32 cellular contexts compared by ENCODE assay signal in the genomic region with DNA sequence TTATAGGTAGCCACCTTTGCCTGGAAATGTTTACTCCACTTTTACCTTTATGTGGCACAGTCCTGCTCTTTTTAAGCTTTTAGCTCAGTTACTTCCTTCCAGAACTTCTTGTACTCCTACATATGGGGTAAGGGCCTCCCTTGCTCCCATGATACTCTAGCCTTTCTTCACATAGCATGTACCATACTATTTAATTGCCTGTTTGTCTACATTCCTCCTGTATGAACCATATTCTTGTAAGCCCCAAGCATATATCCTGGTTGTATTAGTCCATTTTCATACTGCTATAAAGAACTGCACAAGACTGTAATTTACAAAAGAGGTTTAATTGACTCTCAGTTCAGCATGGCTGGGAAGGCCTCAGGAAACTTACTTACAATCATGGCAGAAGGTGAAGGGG.
"Had no signal": no experiment of that assay in that cellular context is flagged by ENCODE, and none has a peak within 500 bp of the region (broad histone marks: within the 10 kb centered on the region; RNA-seq: fewer than 3 reads in every experiment).

No MANE protein-coding gene starts in this region.

- H3K27ac Mint-ChIP-seq: activated CD4-positive, alpha-beta T cell treated with anti-CD3 and anti-CD28 coated beads, Interleukin-2, amount 10 ng/mL, durations not matched to agents 24 days and 14 days; activated CD8-positive, alpha-beta T cell treated with anti-CD3 and anti-CD28 coated beads for 36 hours; activated naive CD4-positive, alpha-beta T cell treated with anti-CD3 and anti-CD28 coated beads, Interleukin-2, amount 50 U/mL, for 24 hours; activated naive CD8-positive, alpha-beta T cell treated with anti-CD3 and anti-CD28 coated beads, Interleukin-2, amount 10 ng/mL, durations not matched to agents 7 days and 5 days; activated T-cell treated with anti-CD3 and anti-CD28 coated beads, Interleukin-2, amount 50 U/mL, for 24 hours; activated T-helper 2 cell treated with anti-CD3 and anti-CD28 coated beads, Interferon-gamma antibody, Interleukin-2, Interleukin-4, amounts not matched to agents 10 μg/mL and 5 μg/mL and 100 μg/mL, durations not matched to agents 14 hours and 24 hours and 36 hours had no signal

- FAIRE-seq: RCC 7860 had no signal

- H3K4me3 ChIP-seq: ascending aorta, PC-9 had no signal

- H3K27me3 ChIP-seq: ascending aorta had no signal

- H3K27ac ChIP-seq: ascending aorta, KMS-11, PC-9, RWPE1, WERI-Rb-1 had no signal

- H3K4me3 Mint-ChIP-seq: activated CD4-positive, alpha-beta T cell treated with anti-CD3 and anti-CD28 coated beads, Interleukin-2, amount 10 ng/mL, durations not matched to agents 24 days and 14 days; activated CD8-positive, alpha-beta T cell treated with anti-CD3 and anti-CD28 coated beads for 36 hours; activated naive CD4-positive, alpha-beta T cell treated with anti-CD3 and anti-CD28 coated beads, Interleukin-2, amount 50 U/mL, for 24 hours; activated naive CD8-positive, alpha-beta T cell treated with anti-CD3 and anti-CD28 coated beads, Interleukin-2, amount 10 ng/mL, durations not matched to agents 7 days and 5 days; activated T-cell treated with anti-CD3 and anti-CD28 coated beads, Interleukin-2, amount 50 U/mL, for 24 hours had no signal

- H3K27me3 Mint-ChIP-seq: activated CD4-positive, alpha-beta T cell treated with anti-CD3 and anti-CD28 coated beads, Interleukin-2, amount 10 ng/mL, durations not matched to agents 24 days and 14 days; activated CD8-positive, alpha-beta T cell treated with anti-CD3 and anti-CD28 coated beads for 36 hours; activated naive CD4-positive, alpha-beta T cell treated with anti-CD3 and anti-CD28 coated beads, Interleukin-2, amount 50 U/mL, for 24 hours; activated naive CD8-positive, alpha-beta T cell treated with anti-CD3 and anti-CD28 coated beads, Interleukin-2, amount 10 ng/mL, durations not matched to agents 7 days and 5 days; activated T-cell treated with anti-CD3 and anti-CD28 coated beads, Interleukin-2, amount 50 U/mL, for 24 hours had no signal

- DNase-seq: activated CD4-positive, alpha-beta T cell treated with anti-CD3 and anti-CD28 coated beads for 1 hour; activated CD4-positive, alpha-beta T cell treated with anti-CD3 and anti-CD28 coated beads, Interleukin-2, amount 10 ng/mL, durations not matched to agents 24 days and 14 days; activated CD4-positive, alpha-beta T cell treated with anti-CD3 and anti-CD28 coated beads, Interleukin-2, amount 50 U/mL, for 4 hours; activated CD4-positive, CD25-positive, alpha-beta regulatory T cell; activated CD8-positive, alpha-beta T cell treated with anti-CD3 and anti-CD28 coated beads for 36 hours; activated gamma-delta T cell; activated naive CD4-positive, alpha-beta T cell treated with Interleukin-2 at 50 U/mL for 16 hours; activated naive CD8-positive, alpha-beta T cell treated with anti-CD3 and anti-CD28 coated beads, Interleukin-2, amount 10 ng/mL, durations not matched to agents 7 days and 5 days; activated T-cell treated with anti-CD3 and anti-CD28 coated beads, Interleukin-2, amount 50 U/mL, for 24 hours; amygdala; NCI-H1092 treated with DMSO at 0.1 percent for 48 hours; NCI-H1417; NCI-H146; NCI-H187; NCI-H2029 treated with DMSO at 0.1 percent for 48 hours; NCI-H2107; NCI-H2171; NCI-H510A; NCI-H526; NCI-H748 treated with DMSO at 0.1 percent for 48 hours; NK-92 treated with Interleukin-12 subunit alpha and Interleukin-12 subunit beta, amount 100 ng/mL, for 24 hours; PC-9; Right ventricle myocardium superior; SW 1271; T1000; WERI-Rb-1 had no signal

- ATAC-seq: activated CD8-positive, alpha-beta T cell treated with anti-CD3 and anti-CD28 coated beads for 36 hours had no signal

- H3K36me3 ChIP-seq: ascending aorta, WERI-Rb-1 had no signal

- H3K9me3 Mint-ChIP-seq: activated naive CD4-positive, alpha-beta T cell treated with anti-CD3 and anti-CD28 coated beads, Interleukin-2, amount 50 U/mL, for 24 hours; activated naive CD8-positive, alpha-beta T cell treated with anti-CD3 and anti-CD28 coated beads, Interleukin-2, amount 10 ng/mL, durations not matched to agents 7 days and 5 days; activated T-cell treated with anti-CD3 and anti-CD28 coated beads, Interleukin-2, amount 50 U/mL, for 24 hours; activated T-helper 2 cell treated with anti-CD3 and anti-CD28 coated beads, Interferon-gamma antibody, Interleukin-2, Interleukin-4, amounts not matched to agents 10 μg/mL and 5 μg/mL and 100 μg/mL, durations not matched to agents 14 hours and 24 hours and 36 hours had no signal

- H3K36me3 Mint-ChIP-seq: activated naive CD4-positive, alpha-beta T cell treated with anti-CD3 and anti-CD28 coated beads, Interleukin-2, amount 50 U/mL, for 24 hours; activated naive CD8-positive, alpha-beta T cell treated with anti-CD3 and anti-CD28 coated beads, Interleukin-2, amount 10 ng/mL, durations not matched to agents 7 days and 5 days had no signal

- H3K4me2 ChIP-seq: KMS-11, PC-9 had no signal

- H3K9ac ChIP-seq: KMS-11 had no signal

- H3K4me1 ChIP-seq: ascending aorta had no signal

- H2AFZ ChIP-seq: PC-9 had no signal

- H3K4me1 Mint-ChIP-seq: activated CD4-positive, alpha-beta T cell treated with anti-CD3 and anti-CD28 coated beads, Interleukin-2, amount 10 ng/mL, durations not matched to agents 24 days and 14 days; activated naive CD4-positive, alpha-beta T cell treated with anti-CD3 and anti-CD28 coated beads, Interleukin-2, amount 50 U/mL, for 24 hours; activated naive CD8-positive, alpha-beta T cell treated with anti-CD3 and anti-CD28 coated beads, Interleukin-2, amount 10 ng/mL, durations not matched to agents 7 days and 5 days had no signal

- H3K9me3 ChIP-seq: ascending aorta had no signal
